In the genomic region with DNA sequence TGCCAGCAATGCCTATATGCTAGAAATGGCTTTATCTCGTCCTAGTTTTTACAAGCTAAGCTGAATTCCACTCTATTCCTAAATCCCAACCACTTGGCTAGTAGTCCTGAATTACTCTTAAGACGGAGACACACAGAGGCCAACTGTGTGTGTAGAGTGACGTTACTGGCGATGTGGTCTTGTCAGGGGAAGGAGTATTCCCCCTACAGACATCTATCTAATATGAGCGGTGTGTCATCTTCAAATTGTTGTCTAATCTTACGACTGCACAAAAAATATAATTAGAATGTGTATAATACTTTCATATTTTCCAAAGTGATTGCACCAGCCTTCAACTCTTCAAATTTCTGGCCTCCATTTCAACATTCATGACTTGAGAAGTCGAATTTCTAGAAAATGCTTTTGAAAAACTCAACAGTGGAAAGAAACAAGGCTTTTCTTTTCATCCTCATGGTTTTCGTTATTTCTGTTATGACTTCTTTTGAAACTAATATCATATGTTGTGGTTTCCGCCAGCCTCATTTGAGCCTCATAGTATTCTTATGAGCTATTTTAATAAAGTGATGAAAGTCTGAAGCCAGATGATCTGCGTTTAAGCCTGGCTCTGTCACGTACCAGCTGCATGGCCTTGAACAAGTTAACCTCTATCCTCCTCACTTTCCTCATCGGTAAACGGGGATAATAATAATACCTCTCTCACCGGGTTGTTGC, we compare ENCODE assay signal across 17 cellular contexts.
DNase-seq lines count a peak whose midpoint lies in the region; ATAC-seq and TF ChIP-seq lines count a peak whose summit lies in the region.
"Had no signal": no experiment of that assay in that cellular context is flagged by ENCODE, and none has a peak within 500 bp of the region (broad histone marks: within the 10 kb centered on the region; RNA-seq: fewer than 3 reads in every experiment).

No MANE protein-coding gene starts in this region.

- H4K20me1 ChIP-seq in IMR-90 (ENCODE audit: insufficient read depth, low read length) = no peaks in the 10 kb centered on the region

- H2BK20ac ChIP-seq in IMR-90 (ENCODE audit: low read depth, low read length) = peak overlapping the region; percentile 59

- no peak overlapping the region for H3K4me3 ChIP-seq in GM12865 (ENCODE audit: low read depth, low read length)
- no peak overlapping the region for H3K4me3 ChIP-seq in IMR-90 (ENCODE audit: insufficient read depth, low read depth, low read length)
- no peak overlapping the region for H3K4me3 ChIP-seq in lower lobe of right lung
- H3K4me3 ChIP-seq: uterus had no signal

- TF ChIP-seq CTCF in GM12865 (IDR thresholded peaks at IDR 0.05; ENCODE audit: insufficient read depth, low read depth, low read length, missing control alignments) = no peak
- TF ChIP-seq CTCF in IMR-90 (conservative IDR thresholded peaks at IDR 0.05; ENCODE audit: low read depth, low read length) = no peak
- no peak for TF ChIP-seq CTCF in lower lobe of right lung (IDR thresholded peaks at IDR 0.05)

- H3K18ac ChIP-seq in IMR-90 (ENCODE audit: low read depth, low read length) = peak overlapping the region; percentile 66; the same call in 1 of the 2 replicates

- dilution Hi-C loops in IMR-90 (cut with HindIII; ENCODE audit: low sequenced_read_pairs, unreplicated experiment) = no loop called here

- in situ Hi-C loops in IMR-90 (cut with MboI; ENCODE audit: low sequenced_read_pairs) = loop anchor here (25.0 kb wide), 1 partner anchor 397 kb away; a partner anchor contains a TSS

- no peaks in the 10 kb centered on the region for H3K9me3 ChIP-seq in IMR-90 (ENCODE audit: control insufficient read depth, insufficient read depth, low read length)
- H3K9me3 ChIP-seq in lower lobe of right lung = no peaks in the 10 kb centered on the region
- H3K9me3 ChIP-seq: BE2C, uterus had no signal

- H4K8ac ChIP-seq in IMR-90 (ENCODE audit: low read depth in 2 of 2, low read length in 2 of 2) = peak overlapping the region; percentile 22 to 63; a peak in 2 of 4 replicates

- peaks cover 38 to 74% of the 10 kb centered on the region in 2 experiments for H3K79me1 ChIP-seq in IMR-90 (ENCODE audit: low read depth in 1 of 2, low read length in 2 of 2)

- CTCF ChIA-PET in IMR-90 (lab: Yijun Ruan, JAX) = interaction anchor here (1.0 kb wide), 1 partner anchor 9 kb away, joined by 3 read pairs; no protein-coding TSS in a partner anchor

- WGBS in IMR-90 (ENCODE audit: extremely low coverage in 2 of 2, insufficient read length in 1 of 2), 2 experiments = no CpG with 5 or more reads among the region's 14 CpGs

- POLR2A ChIA-PET in IMR-90 (lab: Charles Lee; ENCODE audit: unreplicated experiment) = interaction anchor here (0.6 to 0.9 kb wide), 3 partner anchors 12 to 184 kb away, joined by 3 to 5 read pairs (median 4); a partner anchor contains a TSS

- intact Hi-C loops in IMR-90 (cut with micrococcal nuclease) (no loop called here), lower lobe of right lung (cut with DNase I) (no loop called here)

- no peak overlapping the region; the same call in 1 of the 2 replicates for H3K9ac ChIP-seq in IMR-90 (ENCODE audit: low read depth, low read length)

- peak overlapping the region; percentile 76 for H3K4ac ChIP-seq in IMR-90 (ENCODE audit: low read depth, low read length)

- peak overlapping the region; percentile 56 for H4K5ac ChIP-seq in IMR-90 (ENCODE audit: low read depth, low read length)

- peaks cover 12% of the 10 kb centered on the region for H3K36me3 ChIP-seq in IMR-90 (ENCODE audit: control insufficient read depth, insufficient read depth, low read length)
- H3K36me3 ChIP-seq in lower lobe of right lung = peaks cover 10% of the 10 kb centered on the region
- H3K36me3 ChIP-seq: uterus had no signal

- H3K56ac ChIP-seq in IMR-90 (ENCODE audit: extremely low read depth, insufficient read depth, low read length) = no peak overlapping the region

- no peak for TF ChIP-seq POLR2A in IMR-90 (IDR thresholded peaks at IDR 0.05; ENCODE audit: low read depth, low read length)

- TF ChIP-seq RAD21 in IMR-90 (IDR thresholded peaks at IDR 0.05; ENCODE audit: low read length) = no peak

- H3K4me1 ChIP-seq in IMR-90 (ENCODE audit: control insufficient read depth, insufficient read depth, low read length) (peaks cover 20% of the 10 kb centered on the region), lower lobe of right lung (no peaks in the 10 kb centered on the region)
- H3K4me1 ChIP-seq: BE2C, uterus had no signal

- peak overlapping the region; percentile 58 for H2BK120ac ChIP-seq in IMR-90 (ENCODE audit: low read depth, low read length)

- H2BK5ac ChIP-seq in IMR-90 (ENCODE audit: low read depth, low read length, poor library complexity, severe bottlenecking) = peak overlapping the region; percentile 95

- H3K9me1 ChIP-seq in IMR-90 (ENCODE audit: insufficient read depth, low read length) = peaks cover 5% of the 10 kb centered on the region

- 0 out of 2 replicates have a peak overlapping the region, but pooled peaks have one; percentile 12 for H3K14ac ChIP-seq in IMR-90 (replicated peaks; ENCODE audit: low read depth, low read length)

- H3K27me3 ChIP-seq in IMR-90 (ENCODE audit: control insufficient read depth, insufficient read depth, low read length) (no peaks in the 10 kb centered on the region), lower lobe of right lung (ENCODE audit: low read depth) (no peaks in the 10 kb centered on the region)
- H3K27me3 ChIP-seq: BE2C, uterus had no signal

- ATAC-seq in GM21576 (IDR thresholded peaks at IDR 0.05; ENCODE audit: unreplicated experiment) = peak; percentile 80
- no peak for ATAC-seq in IMR-90 (ENCODE audit: low read depth)
- peak; percentile 35 to 39 for ATAC-seq in lower lobe of right lung

- peak overlapping the region; percentile 85; the same call in 1 of the 2 replicates for H2AK5ac ChIP-seq in IMR-90 (ENCODE audit: low read depth, low read length)

- DNase-seq in GM12865 (ENCODE audit: low read depth) (peak; percentile 69), IMR-90 (peak; percentile 34), lower lobe of right lung (no peak), UCSD-AML1 (lab: John Stamatoyannopoulos, UW; ENCODE audit: unreplicated experiment) (no peak), RPMI8226 (no peak), NCI-H2029 treated with DMSO at 0.1 percent for 48 hours (lab: John Stamatoyannopoulos, UW) (no peak)
- DNase-seq in stimulated activated naive CD4-positive, alpha-beta T cell treated with Interleukin-2 at 50 U/mL for 16 hours (lab: John Stamatoyannopoulos, UW) = no peak
- DNase-seq: activated B cell treated with CpG ODN at 0.5 μM for 24 hours; activated T-cell treated with anti-CD3 and anti-CD28 coated beads, Interleukin-2, amount 50 U/mL, for 24 hours; BE2C; DMS153; NCI-H1092; nephron progenitor cell; retina; stimulated activated CD4-positive, alpha-beta T cell treated with anti-CD3 and anti-CD28 coated beads, Interleukin-2, amount 100 ng/mL, for 24 hours; uterus had no signal

- peak overlapping the region; percentile 79 for H4K91ac ChIP-seq in IMR-90 (ENCODE audit: insufficient read depth, low read depth, low read length)

- no peak overlapping the region for H2AFZ ChIP-seq in IMR-90 (replicated peaks; ENCODE audit: low read length, poor library complexity)

- no peak overlapping the region for H3K23ac ChIP-seq in IMR-90 (ENCODE audit: low read depth, low read length)

- no TSS peak for BruUV-seq in IMR-90 (replicated peaks; lab: Mats Ljungman, UMichigan)

- no peak overlapping the region for H3K4me2 ChIP-seq in IMR-90 (ENCODE audit: low read depth, low read length)

- peak overlapping the region; percentile 86; the same call in 2 of the 3 replicates for H2BK15ac ChIP-seq in IMR-90 (ENCODE audit: low read depth, low read length)

- no peak overlapping the region for H2AK9ac ChIP-seq in IMR-90 (replicated peaks; ENCODE audit: low read depth, low read length, poor library complexity)

- H3K27ac ChIP-seq in IMR-90 (ENCODE audit: insufficient read depth, low read length) (peak overlapping the region; percentile 76; the same call in 1 of the 2 replicates), lower lobe of right lung (no peak overlapping the region)
- H3K27ac ChIP-seq: uterus had no signal

TF ChIP-seq in IMR-90, 13 proteins besides CTCF, POLR2A, EP300 and RAD21:
- TF ChIP-seq FOS (IDR thresholded peaks at IDR 0.05; ENCODE audit: low read depth, low read length) (no peak), SMC3 (IDR thresholded peaks at IDR 0.05; ENCODE audit: low read depth, low read length) (no peak)
- TF ChIP-seq, protein P1, sequence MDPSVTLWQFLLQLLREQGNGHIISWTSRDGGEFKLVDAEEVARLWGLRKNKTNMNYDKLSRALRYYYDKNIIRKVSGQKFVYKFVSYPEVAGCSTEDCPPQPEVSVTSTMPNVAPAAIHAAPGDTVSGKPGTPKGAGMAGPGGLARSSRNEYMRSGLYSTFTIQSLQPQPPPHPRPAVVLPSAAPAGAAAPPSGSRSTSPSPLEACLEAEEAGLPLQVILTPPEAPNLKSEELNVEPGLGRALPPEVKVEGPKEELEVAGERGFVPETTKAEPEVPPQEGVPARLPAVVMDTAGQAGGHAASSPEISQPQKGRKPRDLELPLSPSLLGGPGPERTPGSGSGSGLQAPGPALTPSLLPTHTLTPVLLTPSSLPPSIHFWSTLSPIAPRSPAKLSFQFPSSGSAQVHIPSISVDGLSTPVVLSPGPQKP (IDR thresholded peaks at IDR 0.05; ENCODE audit: borderline replicate concordance, low read depth, low read length) = no peak
- TF ChIP-seq, protein P2, sequence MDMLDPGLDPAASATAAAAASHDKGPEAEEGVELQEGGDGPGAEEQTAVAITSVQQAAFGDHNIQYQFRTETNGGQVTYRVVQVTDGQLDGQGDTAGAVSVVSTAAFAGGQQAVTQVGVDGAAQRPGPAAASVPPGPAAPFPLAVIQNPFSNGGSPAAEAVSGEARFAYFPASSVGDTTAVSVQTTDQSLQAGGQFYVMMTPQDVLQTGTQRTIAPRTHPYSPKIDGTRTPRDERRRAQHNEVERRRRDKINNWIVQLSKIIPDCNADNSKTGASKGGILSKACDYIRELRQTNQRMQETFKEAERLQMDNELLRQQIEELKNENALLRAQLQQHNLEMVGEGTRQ (IDR thresholded peaks at IDR 0.05; ENCODE audit: low read depth, low read length) = no peak

Comparison
In these comparisons a context has a peak if more than half of its experiments do, and no peak if none do; other contexts are left out.
1. DNase-seq: peak in GM12865 (single experiment) and IMR-90 (single experiment); none in lower lobe of right lung (single experiment), UCSD-AML1 (single experiment), RPMI8226 (single experiment), stimulated activated naive CD4-positive, alpha-beta T cell treated with Interleukin-2 at 50 U/mL for 16 hours (single experiment) and NCI-H2029 treated with DMSO at 0.1 percent for 48 hours (single experiment).